Comparison of ENCODE assay signal across 1 cellular context in the genomic region with DNA sequence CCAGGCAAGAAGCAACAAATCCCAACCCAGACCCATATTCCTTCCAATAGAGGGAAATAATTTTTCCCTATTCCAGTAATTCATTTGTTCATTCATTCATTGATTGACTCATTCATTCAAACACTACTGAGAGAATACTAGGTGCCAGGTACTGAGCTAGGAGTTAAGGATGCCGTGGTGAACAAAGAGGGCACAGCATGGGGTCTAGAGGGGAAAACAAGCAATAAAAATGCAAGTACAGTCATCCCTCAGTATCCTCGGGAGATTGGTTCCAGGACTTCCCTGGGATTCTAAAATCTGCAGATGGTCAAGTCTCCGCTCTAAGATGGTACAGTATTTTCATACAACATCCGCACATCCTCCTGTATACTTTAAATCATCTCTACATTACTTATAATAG.
TF ChIP-seq lines count a peak whose summit lies in the region.

No MANE protein-coding gene starts in this region.

TF ChIP-seq in IMR-90, 13 proteins besides CTCF, POLR2A, EP300 and RAD21:
- no peak for TF ChIP-seq BHLHE40 (IDR thresholded peaks at IDR 0.05; ENCODE audit: low read depth, low read length)
- no peak for TF ChIP-seq CHD1 (IDR thresholded peaks at IDR 0.05; ENCODE audit: low read depth, low read length)
- TF ChIP-seq, protein P1, sequence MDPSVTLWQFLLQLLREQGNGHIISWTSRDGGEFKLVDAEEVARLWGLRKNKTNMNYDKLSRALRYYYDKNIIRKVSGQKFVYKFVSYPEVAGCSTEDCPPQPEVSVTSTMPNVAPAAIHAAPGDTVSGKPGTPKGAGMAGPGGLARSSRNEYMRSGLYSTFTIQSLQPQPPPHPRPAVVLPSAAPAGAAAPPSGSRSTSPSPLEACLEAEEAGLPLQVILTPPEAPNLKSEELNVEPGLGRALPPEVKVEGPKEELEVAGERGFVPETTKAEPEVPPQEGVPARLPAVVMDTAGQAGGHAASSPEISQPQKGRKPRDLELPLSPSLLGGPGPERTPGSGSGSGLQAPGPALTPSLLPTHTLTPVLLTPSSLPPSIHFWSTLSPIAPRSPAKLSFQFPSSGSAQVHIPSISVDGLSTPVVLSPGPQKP (IDR thresholded peaks at IDR 0.05; ENCODE audit: borderline replicate concordance, low read depth, low read length): no peak
- TF ChIP-seq, protein P2, sequence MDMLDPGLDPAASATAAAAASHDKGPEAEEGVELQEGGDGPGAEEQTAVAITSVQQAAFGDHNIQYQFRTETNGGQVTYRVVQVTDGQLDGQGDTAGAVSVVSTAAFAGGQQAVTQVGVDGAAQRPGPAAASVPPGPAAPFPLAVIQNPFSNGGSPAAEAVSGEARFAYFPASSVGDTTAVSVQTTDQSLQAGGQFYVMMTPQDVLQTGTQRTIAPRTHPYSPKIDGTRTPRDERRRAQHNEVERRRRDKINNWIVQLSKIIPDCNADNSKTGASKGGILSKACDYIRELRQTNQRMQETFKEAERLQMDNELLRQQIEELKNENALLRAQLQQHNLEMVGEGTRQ (IDR thresholded peaks at IDR 0.05; ENCODE audit: low read depth, low read length): no peak
- no peak for TF ChIP-seq RFX5 (IDR thresholded peaks at IDR 0.05; ENCODE audit: low read depth, low read length)
- TF ChIP-seq MAZ (IDR thresholded peaks at IDR 0.05; ENCODE audit: borderline replicate concordance, low read depth, low read length): no peak
- TF ChIP-seq FOS (IDR thresholded peaks at IDR 0.05; ENCODE audit: low read depth, low read length): no peak
- TF ChIP-seq SMC3 (IDR thresholded peaks at IDR 0.05; ENCODE audit: low read depth, low read length): no peak
- no peak for TF ChIP-seq RCOR1 (IDR thresholded peaks at IDR 0.05; ENCODE audit: insufficient replicate concordance, low read length)
- no peak for TF ChIP-seq MXI1 (IDR thresholded peaks at IDR 0.05; ENCODE audit: borderline replicate concordance, low read depth, low read length)
- TF ChIP-seq CEBPB (IDR thresholded peaks at IDR 0.05; ENCODE audit: low read depth, low read length): no peak
- no peak for TF ChIP-seq MAFK (IDR thresholded peaks at IDR 0.05; ENCODE audit: low read depth, low read length)
- no peak for TF ChIP-seq NFE2L2 (IDR thresholded peaks at IDR 0.05; ENCODE audit: low read depth, low read length)
